13 cellular contexts compared by ENCODE assay signal in genomic region chr2:26196683-26197418, GRCh38. TPM values are rescaled to one million over a fixed set of nuclear protein-coding genes. Genes with fewer than 3 reads are reported as not detected.
DNase-seq lines count a peak whose midpoint lies in the region; ATAC-seq and TF ChIP-seq lines count a peak whose summit lies in the region.
"Had no signal": no experiment of that assay in that cellular context is flagged by ENCODE, and none has a peak within 500 bp of the region (broad histone marks: within the 10 kb centered on the region; RNA-seq: fewer than 3 reads in every experiment).

No MANE protein-coding gene starts in this region.

- peaks cover 6 to 12% (median 7%) of the 10 kb centered on the region in 3 donors for H3K4me1 Mint-ChIP-seq in IgD-negative memory B cell
- H3K4me1 Mint-ChIP-seq: activated CD4-positive, alpha-beta T cell treated with anti-CD3 and anti-CD28 coated beads, Interleukin-2, amount 10 ng/mL, durations not matched to agents 7 days and 5 days had no signal

- H3K27me3 Mint-ChIP-seq in IgD-negative memory B cell, result no peaks in the 10 kb centered on the region
- H3K27me3 Mint-ChIP-seq: activated CD4-positive, alpha-beta T cell treated with anti-CD3 and anti-CD28 coated beads, Interleukin-2, amount 10 ng/mL, durations not matched to agents 7 days and 5 days had no signal

- H3K4me3 ChIP-seq in parathyroid adenoma (ENCODE audit: low read depth, low read length), result peak overlapping the region; percentile 6

- no peak overlapping the region for H3K9ac ChIP-seq in parathyroid adenoma

- peak; percentile 53 for DNase-seq in GM13976 (ENCODE audit: low spot score)
- DNase-seq in RPMI8226, result peak; percentile 89
- DNase-seq in AG20443 (ENCODE audit: low spot score), result no peak
- no peak for DNase-seq in G401 (ENCODE audit: low spot score)
- DNase-seq: activated CD4-positive, alpha-beta T cell treated with anti-CD3 and anti-CD28 coated beads, Interleukin-2, amount 10 ng/mL, durations not matched to agents 7 days and 5 days; activated effector memory CD4-positive, alpha-beta T cell treated with anti-CD3 and anti-CD28 coated beads, Interleukin-2, amount 50 U/mL, for 16 hours; left cardiac atrium; NCI-H82; T-helper 1 cell had no signal

- peak overlapping the region; percentile 46 for H3K4me2 ChIP-seq in parathyroid adenoma (ENCODE audit: low read length)

- no peak overlapping the region for H2AFZ ChIP-seq in parathyroid adenoma

- no peaks in the 10 kb centered on the region for H3K79me2 ChIP-seq in parathyroid adenoma

- no peaks in the 10 kb centered on the region for H3K36me3 ChIP-seq in parathyroid adenoma (ENCODE audit: control insufficient read depth, insufficient read depth, low read length)

- peaks cover 78% of the 10 kb centered on the region for H3K4me1 ChIP-seq in parathyroid adenoma

- no peak for TF ChIP-seq CTCF in GM13976 (IDR thresholded peaks at IDR 0.05; ENCODE audit: borderline replicate concordance, control extremely low read depth, extremely low read depth, insufficient read depth, missing control alignments)
- TF ChIP-seq CTCF in parathyroid adenoma (IDR thresholded peaks at IDR 0.05), result no peak

- H3K27ac ChIP-seq in parathyroid adenoma, result peak overlapping the region; percentile 97

- peak overlapping the region in 2 of 4 donors; percentile 50 to 57 for H3K4me3 Mint-ChIP-seq in IgD-negative memory B cell
- H3K4me3 Mint-ChIP-seq: activated CD4-positive, alpha-beta T cell treated with anti-CD3 and anti-CD28 coated beads, Interleukin-2, amount 10 ng/mL, durations not matched to agents 7 days and 5 days; nephron had no signal

- H3K9me3 Mint-ChIP-seq in IgD-negative memory B cell, result peaks cover 0 to 13% (median 6%) of the 10 kb centered on the region in 3 donors
- H3K9me3 Mint-ChIP-seq: activated CD4-positive, alpha-beta T cell treated with anti-CD3 and anti-CD28 coated beads, Interleukin-2, amount 10 ng/mL, durations not matched to agents 7 days and 5 days; nephron had no signal

- H3K27ac Mint-ChIP-seq in IgD-negative memory B cell, result peak overlapping the region in 2 of 3 donors; percentile 24 to 76
- H3K27ac Mint-ChIP-seq: activated CD4-positive, alpha-beta T cell treated with anti-CD3 and anti-CD28 coated beads, Interleukin-2, amount 10 ng/mL, durations not matched to agents 7 days and 5 days; nephron had no signal

- no peaks in the 10 kb centered on the region for H3K27me3 ChIP-seq in parathyroid adenoma (ENCODE audit: control insufficient read depth, insufficient read depth, low read length)

- no peaks in the 10 kb centered on the region for H3K9me3 ChIP-seq in parathyroid adenoma (ENCODE audit: control insufficient read depth, low read length)

- ATAC-seq in HG02588 (IDR thresholded peaks at IDR 0.05; ENCODE audit: unreplicated experiment), result no peak

- H3K36me3 Mint-ChIP-seq in IgD-negative memory B cell, result peaks cover 29% of the 10 kb centered on the region

- in situ Hi-C loops in GM13976 (cut with MboI; ENCODE audit: low sequenced_read_pairs, unreplicated experiment), result no loop called here
- in situ Hi-C loops in G401 (cut with HindIII; ENCODE audit: low sequenced_read_pairs), result no loop called here

RNA-seq across cellular contexts. Expression of gene GAREM2, which starts 24.0 kb away (rescaled TPM):
- 0.19 TPM for polyA plus RNA-seq in IgD-negative memory B cell
- total RNA-seq in G401 (2014; rRNA removed; shearing (Covaris generic)), result 8.6 and 12.8 TPM in 2 replicates

RNA-seq across cellular contexts. Expression of gene HADHA, which starts 47.6 kb away (rescaled TPM):
- polyA plus RNA-seq in IgD-negative memory B cell, result 125 TPM
- 184 and 219 TPM in 2 replicates for total RNA-seq in G401 (2014; rRNA removed; shearing (Covaris generic))

RNA-seq across cellular contexts. Expression of gene HADHB, which starts 47.9 kb away (rescaled TPM):
- 104 TPM for polyA plus RNA-seq in IgD-negative memory B cell
- total RNA-seq in G401 (2014; rRNA removed; shearing (Covaris generic)), result 17.8 and 30.6 TPM in 2 replicates

Comparison
In these comparisons a context has a peak if more than half of its experiments do, and no peak if none do; other contexts are left out.
1. DNase-seq: peak in GM13976 (single experiment) and RPMI8226 (single experiment); none in AG20443 (single experiment) and G401 (single experiment).